ENCODE assay signal across 18 cellular contexts in genomic region chr4:37324526-37324925, GRCh38.
"Had no signal": no experiment of that assay in that cellular context is flagged by ENCODE, and none has a peak within 500 bp of the region (broad histone marks: within the 10 kb centered on the region; RNA-seq: fewer than 3 reads in every experiment).

No MANE protein-coding gene starts in this region.

- H3K36me3 ChIP-seq: esophagus muscularis mucosa, thoracic aorta had no signal

- H3K27me3 ChIP-seq: esophagus muscularis mucosa had no signal

- H3K9me3 ChIP-seq: esophagus muscularis mucosa, thoracic aorta had no signal

- H3K36me3 Mint-ChIP-seq: activated CD8-positive, alpha-beta memory T cell treated with anti-CD3 and anti-CD28 coated beads, Interleukin-2, amount 10 ng/mL, durations not matched to agents 7 days and 5 days; activated naive CD8-positive, alpha-beta T cell; brain; immature natural killer cell had no signal

- DNase-seq: activated CD4-positive, alpha-beta T cell treated with anti-CD3 and anti-CD28 coated beads for 1 hour; activated CD4-positive, alpha-beta T cell treated with anti-CD3 and anti-CD28 coated beads, Interleukin-2, amount 50 U/mL, for 48 hours; activated CD8-positive, alpha-beta memory T cell treated with anti-CD3 and anti-CD28 coated beads, Interleukin-2, amount 10 ng/mL, durations not matched to agents 7 days and 5 days; activated effector memory CD4-positive, alpha-beta T cell treated with anti-CD3 and anti-CD28 coated beads, Interleukin-2, amount 50 U/mL, for 16 hours; activated T-cell treated with anti-CD3 and anti-CD28 coated beads, Interleukin-2, amount 50 U/mL, for 4 hours; cerebellar nuclear complex; glutamatergic neuron; immature natural killer cell; left cardiac atrium; mammary epithelial cell; stimulated activated CD4-positive, alpha-beta T cell treated with anti-CD3 and anti-CD28 coated beads, Interleukin-2, amount 100 ng/mL, for 48 hours; stimulated activated naive CD8-positive, alpha-beta T cell treated with anti-CD3 and anti-CD28 coated beads, Interleukin-15, Interleukin-2, amounts not matched to agents 100 U/mL and 50 U/mL, for 24 hours; T1000 had no signal

- H3K27ac Mint-ChIP-seq: activated CD8-positive, alpha-beta memory T cell treated with anti-CD3 and anti-CD28 coated beads, Interleukin-2, amount 10 ng/mL, durations not matched to agents 7 days and 5 days; activated naive CD8-positive, alpha-beta T cell; immature natural killer cell; nephron had no signal

- H3K27ac ChIP-seq: esophagus muscularis mucosa, thoracic aorta had no signal

- ATAC-seq: activated CD8-positive, alpha-beta memory T cell treated with anti-CD3 and anti-CD28 coated beads, Interleukin-2, amount 10 ng/mL, durations not matched to agents 7 days and 5 days; activated T-cell treated with anti-CD3 and anti-CD28 coated beads, Interleukin-2, amount 50 U/mL, for 4 hours; left cardiac atrium; stimulated activated naive CD8-positive, alpha-beta T cell treated with anti-CD3 and anti-CD28 coated beads, Interleukin-15, Interleukin-2, amounts not matched to agents 100 U/mL and 50 U/mL, for 24 hours had no signal

- H3K4me3 ChIP-seq: esophagus muscularis mucosa, thoracic aorta had no signal

- H3K27me3 Mint-ChIP-seq: activated CD8-positive, alpha-beta memory T cell treated with anti-CD3 and anti-CD28 coated beads, Interleukin-2, amount 10 ng/mL, durations not matched to agents 7 days and 5 days; brain had no signal

- H3K4me1 Mint-ChIP-seq: activated CD8-positive, alpha-beta memory T cell treated with anti-CD3 and anti-CD28 coated beads, Interleukin-2, amount 10 ng/mL, durations not matched to agents 7 days and 5 days; immature natural killer cell; nephron had no signal

- H3K9me3 Mint-ChIP-seq: activated T-cell treated with anti-CD3 and anti-CD28 coated beads, Interleukin-2, amount 50 U/mL, for 4 hours had no signal

- H3K4me1 ChIP-seq: esophagus muscularis mucosa had no signal

- H3K4me3 Mint-ChIP-seq: activated CD8-positive, alpha-beta memory T cell treated with anti-CD3 and anti-CD28 coated beads, Interleukin-2, amount 10 ng/mL, durations not matched to agents 7 days and 5 days; activated naive CD8-positive, alpha-beta T cell; activated T-cell treated with anti-CD3 and anti-CD28 coated beads, Interleukin-2, amount 50 U/mL, for 4 hours; brain; immature natural killer cell; nephron had no signal
